Comparison of ENCODE assay signal across 22 cellular contexts in genomic region chr22:49036513-49036912, GRCh38.
"Had no signal": no experiment of that assay in that cellular context is flagged by ENCODE, and none has a peak within 500 bp of the region (broad histone marks: within the 10 kb centered on the region; RNA-seq: fewer than 3 reads in every experiment).

No MANE protein-coding gene starts in this region.

- DNase-seq: activated CD4-positive, alpha-beta memory T cell treated with anti-CD3 and anti-CD28 coated beads for 36 hours; activated CD4-positive, alpha-beta T cell treated with anti-CD3 and anti-CD28 coated beads, Interleukin-2, amount 10 ng/mL, durations not matched to agents 24 days and 14 days; activated CD8-positive, alpha-beta memory T cell treated with anti-CD3 and anti-CD28 coated beads, Interleukin-2, amount 50 U/mL, for 4 hours; activated gamma-delta T cell; activated naive CD4-positive, alpha-beta T cell treated with anti-CD3 and anti-CD28 coated beads, Interleukin-2, amount 10 ng/mL, durations not matched to agents 7 days and 5 days; activated naive CD8-positive, alpha-beta T cell treated with anti-CD3 and anti-CD28 coated beads, Interleukin-2, amount 10 ng/mL, durations not matched to agents 7 days and 5 days; activated T-cell treated with anti-CD3 and anti-CD28 coated beads, Interleukin-2, amount 50 U/mL, for 1 hour; cerebellar nuclear complex; cortex of kidney; head of caudate nucleus; hippocampal formation; left ventricle myocardium superior; psoas muscle; small intestine; stimulated activated CD4-positive, alpha-beta T cell treated with anti-CD3 and anti-CD28 coated beads, Interleukin-1b, Interleukin-23, amount 100 ng/mL, for 48 hours; stimulated activated CD4-positive, alpha-beta T cell treated with anti-CD3 and anti-CD28 coated beads, Interleukin-4, amount 100 ng/mL, for 4 hours; stimulated activated CD8-positive, alpha-beta memory T cell treated with anti-CD3 and anti-CD28 coated beads, Interleukin-4, amount 100 ng/mL, for 48 hours; stimulated activated naive B cell treated with anti-CD40 and anti-IgM and Interleukin-4, amounts not matched to agents 10 μg/mL and 1 μg/mL and 100 μg/mL, for 72 hours; stomach; T1000; thyroid gland; WERI-Rb-1 had no signal
